Comparison of ENCODE assay signal across 1 cellular context in the genomic region with DNA sequence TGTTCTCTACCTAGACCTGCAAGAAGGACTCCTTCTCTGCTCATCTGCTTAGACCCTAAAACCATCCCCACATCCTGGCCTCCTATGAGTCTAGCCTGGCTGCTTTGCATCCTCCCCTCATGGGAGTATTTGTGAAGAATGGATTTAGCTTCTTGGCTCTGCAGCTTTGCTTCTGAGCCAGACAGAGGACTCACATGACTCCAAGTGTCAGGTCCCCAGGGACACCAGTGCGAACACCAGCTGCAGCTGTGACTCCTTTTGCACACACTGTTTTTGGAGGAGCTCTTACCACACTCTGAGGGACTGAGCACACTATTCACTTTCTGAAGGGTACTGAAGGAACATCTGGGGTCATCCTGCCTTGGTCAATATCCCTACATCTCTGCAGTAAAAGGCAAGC.
TF ChIP-seq lines count a peak whose summit lies in the region.

No MANE protein-coding gene starts in this region.

TF ChIP-seq in SK-N-SH treated with all-trans-retinoic acid at 6 μM for 48 hours, 23 proteins besides CTCF, POLR2A, EP300 and RAD21 (continued from another document):
- TF ChIP-seq, protein P1, sequence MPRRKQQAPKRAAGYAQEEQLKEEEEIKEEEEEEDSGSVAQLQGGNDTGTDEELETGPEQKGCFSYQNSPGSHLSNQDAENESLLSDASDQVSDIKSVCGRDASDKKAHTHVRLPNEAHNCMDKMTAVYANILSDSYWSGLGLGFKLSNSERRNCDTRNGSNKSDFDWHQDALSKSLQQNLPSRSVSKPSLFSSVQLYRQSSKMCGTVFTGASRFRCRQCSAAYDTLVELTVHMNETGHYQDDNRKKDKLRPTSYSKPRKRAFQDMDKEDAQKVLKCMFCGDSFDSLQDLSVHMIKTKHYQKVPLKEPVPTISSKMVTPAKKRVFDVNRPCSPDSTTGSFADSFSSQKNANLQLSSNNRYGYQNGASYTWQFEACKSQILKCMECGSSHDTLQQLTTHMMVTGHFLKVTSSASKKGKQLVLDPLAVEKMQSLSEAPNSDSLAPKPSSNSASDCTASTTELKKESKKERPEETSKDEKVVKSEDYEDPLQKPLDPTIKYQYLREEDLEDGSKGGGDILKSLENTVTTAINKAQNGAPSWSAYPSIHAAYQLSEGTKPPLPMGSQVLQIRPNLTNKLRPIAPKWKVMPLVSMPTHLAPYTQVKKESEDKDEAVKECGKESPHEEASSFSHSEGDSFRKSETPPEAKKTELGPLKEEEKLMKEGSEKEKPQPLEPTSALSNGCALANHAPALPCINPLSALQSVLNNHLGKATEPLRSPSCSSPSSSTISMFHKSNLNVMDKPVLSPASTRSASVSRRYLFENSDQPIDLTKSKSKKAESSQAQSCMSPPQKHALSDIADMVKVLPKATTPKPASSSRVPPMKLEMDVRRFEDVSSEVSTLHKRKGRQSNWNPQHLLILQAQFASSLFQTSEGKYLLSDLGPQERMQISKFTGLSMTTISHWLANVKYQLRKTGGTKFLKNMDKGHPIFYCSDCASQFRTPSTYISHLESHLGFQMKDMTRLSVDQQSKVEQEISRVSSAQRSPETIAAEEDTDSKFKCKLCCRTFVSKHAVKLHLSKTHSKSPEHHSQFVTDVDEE (CRISPR knock-in tag; IDR thresholded peaks at IDR 0.05) = no peak
- TF ChIP-seq, protein P2, sequence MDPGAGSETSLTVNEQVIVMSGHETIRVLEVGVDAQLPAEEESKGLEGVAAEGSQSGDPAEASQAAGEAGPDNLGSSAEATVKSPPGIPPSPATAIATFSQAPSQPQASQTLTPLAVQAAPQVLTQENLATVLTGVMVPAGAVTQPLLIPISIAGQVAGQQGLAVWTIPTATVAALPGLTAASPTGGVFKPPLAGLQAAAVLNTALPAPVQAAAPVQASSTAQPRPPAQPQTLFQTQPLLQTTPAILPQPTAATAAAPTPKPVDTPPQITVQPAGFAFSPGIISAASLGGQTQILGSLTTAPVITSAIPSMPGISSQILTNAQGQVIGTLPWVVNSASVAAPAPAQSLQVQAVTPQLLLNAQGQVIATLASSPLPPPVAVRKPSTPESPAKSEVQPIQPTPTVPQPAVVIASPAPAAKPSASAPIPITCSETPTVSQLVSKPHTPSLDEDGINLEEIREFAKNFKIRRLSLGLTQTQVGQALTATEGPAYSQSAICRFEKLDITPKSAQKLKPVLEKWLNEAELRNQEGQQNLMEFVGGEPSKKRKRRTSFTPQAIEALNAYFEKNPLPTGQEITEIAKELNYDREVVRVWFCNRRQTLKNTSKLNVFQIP (CRISPR knock-in tag; IDR thresholded peaks at IDR 0.05; ENCODE audit: borderline replicate concordance, low read depth) = no peak
- TF ChIP-seq ZNF70 (CRISPR knock-in tag; IDR thresholded peaks at IDR 0.05) = no peak
- no peak for TF ChIP-seq ZFP3 (CRISPR knock-in tag; IDR thresholded peaks at IDR 0.05)
- TF ChIP-seq ESRRG (CRISPR knock-in tag; IDR thresholded peaks at IDR 0.05) = no peak
- no peak for TF ChIP-seq ZNF565 (CRISPR knock-in tag; conservative IDR thresholded peaks at IDR 0.05; ENCODE audit: low read depth)
- TF ChIP-seq, protein P3, sequence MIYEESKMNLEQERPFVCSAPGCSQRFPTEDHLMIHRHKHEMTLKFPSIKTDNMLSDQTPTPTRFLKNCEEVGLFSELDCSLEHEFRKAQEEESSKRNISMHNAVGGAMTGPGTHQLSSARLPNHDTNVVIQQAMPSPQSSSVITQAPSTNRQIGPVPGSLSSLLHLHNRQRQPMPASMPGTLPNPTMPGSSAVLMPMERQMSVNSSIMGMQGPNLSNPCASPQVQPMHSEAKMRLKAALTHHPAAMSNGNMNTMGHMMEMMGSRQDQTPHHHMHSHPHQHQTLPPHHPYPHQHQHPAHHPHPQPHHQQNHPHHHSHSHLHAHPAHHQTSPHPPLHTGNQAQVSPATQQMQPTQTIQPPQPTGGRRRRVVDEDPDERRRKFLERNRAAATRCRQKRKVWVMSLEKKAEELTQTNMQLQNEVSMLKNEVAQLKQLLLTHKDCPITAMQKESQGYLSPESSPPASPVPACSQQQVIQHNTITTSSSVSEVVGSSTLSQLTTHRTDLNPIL (CRISPR knock-in tag; IDR thresholded peaks at IDR 0.05; ENCODE audit: low read depth) = no peak
- TF ChIP-seq GLIS3 (CRISPR knock-in tag; IDR thresholded peaks at IDR 0.05) = no peak
- no peak for TF ChIP-seq SNAI2 (CRISPR knock-in tag; IDR thresholded peaks at IDR 0.05)
- TF ChIP-seq, protein P4, sequence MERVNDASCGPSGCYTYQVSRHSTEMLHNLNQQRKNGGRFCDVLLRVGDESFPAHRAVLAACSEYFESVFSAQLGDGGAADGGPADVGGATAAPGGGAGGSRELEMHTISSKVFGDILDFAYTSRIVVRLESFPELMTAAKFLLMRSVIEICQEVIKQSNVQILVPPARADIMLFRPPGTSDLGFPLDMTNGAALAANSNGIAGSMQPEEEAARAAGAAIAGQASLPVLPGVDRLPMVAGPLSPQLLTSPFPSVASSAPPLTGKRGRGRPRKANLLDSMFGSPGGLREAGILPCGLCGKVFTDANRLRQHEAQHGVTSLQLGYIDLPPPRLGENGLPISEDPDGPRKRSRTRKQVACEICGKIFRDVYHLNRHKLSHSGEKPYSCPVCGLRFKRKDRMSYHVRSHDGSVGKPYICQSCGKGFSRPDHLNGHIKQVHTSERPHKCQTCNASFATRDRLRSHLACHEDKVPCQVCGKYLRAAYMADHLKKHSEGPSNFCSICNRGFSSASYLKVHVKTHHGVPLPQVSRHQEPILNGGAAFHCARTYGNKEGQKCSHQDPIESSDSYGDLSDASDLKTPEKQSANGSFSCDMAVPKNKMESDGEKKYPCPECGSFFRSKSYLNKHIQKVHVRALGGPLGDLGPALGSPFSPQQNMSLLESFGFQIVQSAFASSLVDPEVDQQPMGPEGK (CRISPR knock-in tag; IDR thresholded peaks at IDR 0.05; ENCODE audit: borderline replicate concordance) = no peak
- no peak for TF ChIP-seq TCF4 (CRISPR knock-in tag; IDR thresholded peaks at IDR 0.05; ENCODE audit: borderline replicate concordance)
- TF ChIP-seq ARNTL (CRISPR knock-in tag; IDR thresholded peaks at IDR 0.05; ENCODE audit: borderline replicate concordance, low read depth) = no peak
TF ChIP-seq in SK-N-SH treated with all-trans-retinoic acid at 6 μM for 48 hours: peak in this region for 0.
